In the genomic region with DNA sequence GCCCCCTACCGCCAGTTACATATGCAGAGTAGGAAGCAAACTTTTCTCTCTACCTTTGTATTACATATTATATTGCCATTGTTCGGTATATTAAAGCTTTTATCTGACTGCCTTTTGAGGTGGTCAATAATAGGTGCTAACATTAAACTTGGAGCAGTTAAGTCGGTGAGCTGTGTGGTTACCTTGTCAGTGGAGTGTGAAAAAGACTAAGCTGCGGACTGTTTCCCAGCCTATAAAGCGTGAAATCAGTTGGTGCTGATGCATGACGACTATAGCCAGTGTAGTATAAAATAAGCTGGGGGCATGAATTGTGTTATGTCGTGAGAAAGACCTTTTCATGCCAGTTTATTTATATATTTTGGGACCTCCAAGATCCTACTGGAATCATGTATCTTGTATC, we compare ENCODE assay signal across 1 cellular context.
TF ChIP-seq lines count a peak whose summit lies in the region.

No MANE protein-coding gene starts in this region.

TF ChIP-seq in H1, 55 proteins besides CTCF, POLR2A, EP300 and RAD21 (continued from another document):
- TF ChIP-seq, protein P1, sequence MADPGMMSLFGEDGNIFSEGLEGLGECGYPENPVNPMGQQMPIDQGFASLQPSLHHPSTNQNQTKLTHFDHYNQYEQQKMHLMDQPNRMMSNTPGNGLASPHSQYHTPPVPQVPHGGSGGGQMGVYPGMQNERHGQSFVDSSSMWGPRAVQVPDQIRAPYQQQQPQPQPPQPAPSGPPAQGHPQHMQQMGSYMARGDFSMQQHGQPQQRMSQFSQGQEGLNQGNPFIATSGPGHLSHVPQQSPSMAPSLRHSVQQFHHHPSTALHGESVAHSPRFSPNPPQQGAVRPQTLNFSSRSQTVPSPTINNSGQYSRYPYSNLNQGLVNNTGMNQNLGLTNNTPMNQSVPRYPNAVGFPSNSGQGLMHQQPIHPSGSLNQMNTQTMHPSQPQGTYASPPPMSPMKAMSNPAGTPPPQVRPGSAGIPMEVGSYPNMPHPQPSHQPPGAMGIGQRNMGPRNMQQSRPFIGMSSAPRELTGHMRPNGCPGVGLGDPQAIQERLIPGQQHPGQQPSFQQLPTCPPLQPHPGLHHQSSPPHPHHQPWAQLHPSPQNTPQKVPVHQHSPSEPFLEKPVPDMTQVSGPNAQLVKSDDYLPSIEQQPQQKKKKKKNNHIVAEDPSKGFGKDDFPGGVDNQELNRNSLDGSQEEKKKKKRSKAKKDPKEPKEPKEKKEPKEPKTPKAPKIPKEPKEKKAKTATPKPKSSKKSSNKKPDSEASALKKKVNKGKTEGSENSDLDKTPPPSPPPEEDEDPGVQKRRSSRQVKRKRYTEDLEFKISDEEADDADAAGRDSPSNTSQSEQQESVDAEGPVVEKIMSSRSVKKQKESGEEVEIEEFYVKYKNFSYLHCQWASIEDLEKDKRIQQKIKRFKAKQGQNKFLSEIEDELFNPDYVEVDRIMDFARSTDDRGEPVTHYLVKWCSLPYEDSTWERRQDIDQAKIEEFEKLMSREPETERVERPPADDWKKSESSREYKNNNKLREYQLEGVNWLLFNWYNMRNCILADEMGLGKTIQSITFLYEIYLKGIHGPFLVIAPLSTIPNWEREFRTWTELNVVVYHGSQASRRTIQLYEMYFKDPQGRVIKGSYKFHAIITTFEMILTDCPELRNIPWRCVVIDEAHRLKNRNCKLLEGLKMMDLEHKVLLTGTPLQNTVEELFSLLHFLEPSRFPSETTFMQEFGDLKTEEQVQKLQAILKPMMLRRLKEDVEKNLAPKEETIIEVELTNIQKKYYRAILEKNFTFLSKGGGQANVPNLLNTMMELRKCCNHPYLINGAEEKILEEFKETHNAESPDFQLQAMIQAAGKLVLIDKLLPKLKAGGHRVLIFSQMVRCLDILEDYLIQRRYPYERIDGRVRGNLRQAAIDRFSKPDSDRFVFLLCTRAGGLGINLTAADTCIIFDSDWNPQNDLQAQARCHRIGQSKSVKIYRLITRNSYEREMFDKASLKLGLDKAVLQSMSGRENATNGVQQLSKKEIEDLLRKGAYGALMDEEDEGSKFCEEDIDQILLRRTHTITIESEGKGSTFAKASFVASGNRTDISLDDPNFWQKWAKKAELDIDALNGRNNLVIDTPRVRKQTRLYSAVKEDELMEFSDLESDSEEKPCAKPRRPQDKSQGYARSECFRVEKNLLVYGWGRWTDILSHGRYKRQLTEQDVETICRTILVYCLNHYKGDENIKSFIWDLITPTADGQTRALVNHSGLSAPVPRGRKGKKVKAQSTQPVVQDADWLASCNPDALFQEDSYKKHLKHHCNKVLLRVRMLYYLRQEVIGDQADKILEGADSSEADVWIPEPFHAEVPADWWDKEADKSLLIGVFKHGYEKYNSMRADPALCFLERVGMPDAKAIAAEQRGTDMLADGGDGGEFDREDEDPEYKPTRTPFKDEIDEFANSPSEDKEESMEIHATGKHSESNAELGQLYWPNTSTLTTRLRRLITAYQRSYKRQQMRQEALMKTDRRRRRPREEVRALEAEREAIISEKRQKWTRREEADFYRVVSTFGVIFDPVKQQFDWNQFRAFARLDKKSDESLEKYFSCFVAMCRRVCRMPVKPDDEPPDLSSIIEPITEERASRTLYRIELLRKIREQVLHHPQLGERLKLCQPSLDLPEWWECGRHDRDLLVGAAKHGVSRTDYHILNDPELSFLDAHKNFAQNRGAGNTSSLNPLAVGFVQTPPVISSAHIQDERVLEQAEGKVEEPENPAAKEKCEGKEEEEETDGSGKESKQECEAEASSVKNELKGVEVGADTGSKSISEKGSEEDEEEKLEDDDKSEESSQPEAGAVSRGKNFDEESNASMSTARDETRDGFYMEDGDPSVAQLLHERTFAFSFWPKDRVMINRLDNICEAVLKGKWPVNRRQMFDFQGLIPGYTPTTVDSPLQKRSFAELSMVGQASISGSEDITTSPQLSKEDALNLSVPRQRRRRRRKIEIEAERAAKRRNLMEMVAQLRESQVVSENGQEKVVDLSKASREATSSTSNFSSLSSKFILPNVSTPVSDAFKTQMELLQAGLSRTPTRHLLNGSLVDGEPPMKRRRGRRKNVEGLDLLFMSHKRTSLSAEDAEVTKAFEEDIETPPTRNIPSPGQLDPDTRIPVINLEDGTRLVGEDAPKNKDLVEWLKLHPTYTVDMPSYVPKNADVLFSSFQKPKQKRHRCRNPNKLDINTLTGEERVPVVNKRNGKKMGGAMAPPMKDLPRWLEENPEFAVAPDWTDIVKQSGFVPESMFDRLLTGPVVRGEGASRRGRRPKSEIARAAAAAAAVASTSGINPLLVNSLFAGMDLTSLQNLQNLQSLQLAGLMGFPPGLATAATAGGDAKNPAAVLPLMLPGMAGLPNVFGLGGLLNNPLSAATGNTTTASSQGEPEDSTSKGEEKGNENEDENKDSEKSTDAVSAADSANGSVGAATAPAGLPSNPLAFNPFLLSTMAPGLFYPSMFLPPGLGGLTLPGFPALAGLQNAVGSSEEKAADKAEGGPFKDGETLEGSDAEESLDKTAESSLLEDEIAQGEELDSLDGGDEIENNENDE (IDR thresholded peaks at IDR 0.05; ENCODE audit: insufficient replicate concordance, low read length): no peak
- TF ChIP-seq SUZ12 (IDR thresholded peaks at IDR 0.05; ENCODE audit: low read length) (no peak), RNF2 (IDR thresholded peaks at IDR 0.05; ENCODE audit: borderline replicate concordance, low read depth, low read length, missing control alignments, poor library complexity, severe bottlenecking) (no peak), SAP30 (IDR thresholded peaks at IDR 0.05; ENCODE audit: insufficient read depth, insufficient replicate concordance, low read length) (no peak)
